8 cellular contexts compared by ENCODE assay signal in genomic region chr4:9691221-9692065, GRCh38.
A peak's percentile ranks its signal among the peaks of the same experiment; 100 is the strongest.
DNase-seq lines count a peak whose midpoint lies in the region; ATAC-seq and TF ChIP-seq lines count a peak whose summit lies in the region.

No MANE protein-coding gene starts in this region.

- H3K9me3 ChIP-seq in gastroesophageal sphincter = no peaks in the 10 kb centered on the region
- H3K9me3 ChIP-seq in neuronal stem cell (replicated peaks in 1 of 2; ENCODE audit: control insufficient read depth in 2 of 2, insufficient read depth in 1 of 2, low read depth in 1 of 2, low read length in 2 of 2) = no peaks in the 10 kb centered on the region
- H3K9me3 ChIP-seq in stomach smooth muscle (ENCODE audit: control insufficient read depth in 2 of 2, low read length in 2 of 2) = no peaks in the 10 kb centered on the region

- no peak overlapping the region for H2BK120ac ChIP-seq in neuronal stem cell (ENCODE audit: low read depth, low read length)

- no peaks in the 10 kb centered on the region for H3K79me1 ChIP-seq in neuronal stem cell (ENCODE audit: low read depth, low read length)

- H4K8ac ChIP-seq in neuronal stem cell (ENCODE audit: low read depth, low read length) = no peak overlapping the region

- 0% methylated on average over 1 of the region's 57 CpGs; no CpG with 5 or more reads in 1 of the 2 donors for WGBS in gastroesophageal sphincter (ENCODE audit: low coverage in 1 of 2), 2 donors
- no CpG with 5 or more reads among the region's 57 CpGs for WGBS in neuronal stem cell (ENCODE audit: extremely low coverage in 2 of 2, insufficient read length in 2 of 2, insufficient replicate concordance in 1 of 2), 2 donors

- H3K4me1 Mint-ChIP-seq in activated naive CD4-positive, alpha-beta T cell treated with anti-CD3 and anti-CD28 coated beads for 36 hours (ENCODE audit: low read depth) = peaks cover 24% of the 10 kb centered on the region

- H3K9ac ChIP-seq in KMS-11 = no peak overlapping the region; the same call in 1 of the 2 replicates
- no peak overlapping the region for H3K9ac ChIP-seq in neuronal stem cell (ENCODE audit: low read depth, low read length, poor library complexity)
- peak overlapping the region; percentile 82 to 85 for H3K9ac ChIP-seq in stomach smooth muscle (ENCODE audit: low read length in 2 of 2)

- TF ChIP-seq CTCF in KMS-11 (conservative IDR thresholded peaks at IDR 0.05; ENCODE audit: low read depth, low read length) (no peak), gastroesophageal sphincter (IDR thresholded peaks at IDR 0.05) (no peak)

- no peak overlapping the region for H4K91ac ChIP-seq in neuronal stem cell (ENCODE audit: low read depth, low read length, poor library complexity)

- H3K27me3 ChIP-seq in KMS-11 (ENCODE audit: insufficient read depth, low read depth) = no peaks in the 10 kb centered on the region
- H3K27me3 ChIP-seq in gastroesophageal sphincter = no peaks in the 10 kb centered on the region
- H3K27me3 ChIP-seq in neuronal stem cell (ENCODE audit: control insufficient read depth in 3 of 3, insufficient read depth in 3 of 3, low read depth in 1 of 3, low read length in 3 of 3) = no peaks in the 10 kb centered on the region
- no peaks in the 10 kb centered on the region for H3K27me3 ChIP-seq in stomach smooth muscle (ENCODE audit: control insufficient read depth in 1 of 2, insufficient read depth in 2 of 2, low read length in 2 of 2)

- no peak overlapping the region for H2BK5ac ChIP-seq in neuronal stem cell (ENCODE audit: low read length)

- H4K20me1 ChIP-seq in KMS-11 (ENCODE audit: insufficient read depth) = no peaks in the 10 kb centered on the region

- H3K18ac ChIP-seq in neuronal stem cell (ENCODE audit: low read length) = peak overlapping the region; percentile 48

- no peaks in the 10 kb centered on the region for H3K27me3 Mint-ChIP-seq in activated naive CD4-positive, alpha-beta T cell treated with anti-CD3 and anti-CD28 coated beads for 36 hours (ENCODE audit: low read depth)

- no peak overlapping the region for H2BK12ac ChIP-seq in neuronal stem cell (ENCODE audit: low read length)

- H2AK5ac ChIP-seq in neuronal stem cell (ENCODE audit: low read depth, low read length) = no peak overlapping the region

- no peak overlapping the region for H3K14ac ChIP-seq in neuronal stem cell (ENCODE audit: low read length)

- no peaks in the 10 kb centered on the region for H3K79me2 ChIP-seq in KMS-11 (ENCODE audit: insufficient read depth, low read depth)

- H2BK15ac ChIP-seq in neuronal stem cell (ENCODE audit: low read length) = no peak overlapping the region

- DNase-seq in DMS 273 (lab: John Stamatoyannopoulos, UW; ENCODE audit: unreplicated experiment) (peak; percentile 92), SIG-M5 (lab: John Stamatoyannopoulos, UW) (peak; percentile 39), neuronal stem cell (ENCODE audit: low spot score) (peak; percentile 88)
- DNase-seq in activated naive CD4-positive, alpha-beta T cell treated with anti-CD3 and anti-CD28 coated beads for 36 hours = peak; percentile 93

- peak overlapping the region; percentile 82 for H3K4me3 Mint-ChIP-seq in activated naive CD4-positive, alpha-beta T cell treated with anti-CD3 and anti-CD28 coated beads for 36 hours

- H3K36me3 Mint-ChIP-seq in activated naive CD4-positive, alpha-beta T cell treated with anti-CD3 and anti-CD28 coated beads for 36 hours (ENCODE audit: low read depth) = no peaks in the 10 kb centered on the region

- peak overlapping the region; percentile 77 for H3K27ac Mint-ChIP-seq in activated naive CD4-positive, alpha-beta T cell treated with anti-CD3 and anti-CD28 coated beads for 36 hours

- H3K9me3 Mint-ChIP-seq in activated naive CD4-positive, alpha-beta T cell treated with anti-CD3 and anti-CD28 coated beads for 36 hours = no peaks in the 10 kb centered on the region

- intact Hi-C loops in activated naive CD4-positive, alpha-beta T cell treated with anti-CD3 and anti-CD28 coated beads for 36 hours (cut with micrococcal nuclease) = loop anchor here (1.0 to 10.0 kb wide), 3 partner anchors 425 to 539 kb away; partner anchors contain the start of gene WDR1

- H2AFZ ChIP-seq in KMS-11 (ENCODE audit: low read depth) (peak overlapping the region; percentile 59), neuronal stem cell (ENCODE audit: low read length) (peak overlapping the region; percentile 93)

- H3K36me3 ChIP-seq in KMS-11 (ENCODE audit: insufficient read depth) = no peaks in the 10 kb centered on the region
- no peaks in the 10 kb centered on the region for H3K36me3 ChIP-seq in gastroesophageal sphincter
- H3K36me3 ChIP-seq in neuronal stem cell (replicated peaks in 1 of 2; ENCODE audit: control insufficient read depth in 2 of 2, insufficient read depth in 2 of 2, low read length in 2 of 2) = no peaks in the 10 kb centered on the region
- H3K36me3 ChIP-seq in stomach smooth muscle (ENCODE audit: control insufficient read depth in 2 of 2, insufficient read depth in 2 of 2, low read length in 2 of 2) = no peaks in the 10 kb centered on the region

- H3K23ac ChIP-seq in neuronal stem cell (ENCODE audit: low read depth, low read length, poor library complexity) = no peak overlapping the region

- TF ChIP-seq POLR2A in gastroesophageal sphincter (IDR thresholded peaks at IDR 0.05) = no peak

- peak; percentile 100 for ATAC-seq in GM21723 (IDR thresholded peaks at IDR 0.05; ENCODE audit: unreplicated experiment)
- peak; percentile 100 for ATAC-seq in gastroesophageal sphincter

- CTCF ChIA-PET in activated naive CD4-positive, alpha-beta T cell treated with anti-CD3 and anti-CD28 coated beads for 36 hours (lab: Charles Lee) = interaction anchor here (0.6 to 3.7 kb wide), 5 partner anchors 12 to 328 kb away, joined by 4 to 24 read pairs (median 6); no protein-coding TSS in a partner anchor

- H3K4ac ChIP-seq in neuronal stem cell (ENCODE audit: low read length) = no peak overlapping the region

- H3K4me1 ChIP-seq in KMS-11 (ENCODE audit: low read depth, poor library complexity, severe bottlenecking) (peaks cover 6% of the 10 kb centered on the region), gastroesophageal sphincter (peaks cover 0 to 6% (median 0%) of the 10 kb centered on the region in 3 donors), neuronal stem cell (ENCODE audit: control insufficient read depth in 2 of 2, insufficient read depth in 1 of 2, low read depth in 1 of 2, low read length in 2 of 2) (peaks cover 0 to 1% of the 10 kb centered on the region in 2 donors), stomach smooth muscle (ENCODE audit: control insufficient read depth, insufficient read depth, low read length) (peaks cover 6% of the 10 kb centered on the region)

- H3K27ac ChIP-seq in KMS-11 (no peak overlapping the region; the same call in 1 of the 2 replicates), gastroesophageal sphincter (peak overlapping the region; percentile 66 to 86 (median 84)), neuronal stem cell (replicated peaks; ENCODE audit: low read length) (no peak overlapping the region), stomach smooth muscle (ENCODE audit: low read length) (peak overlapping the region; percentile 80)

- no peak overlapping the region for H3K4me3 ChIP-seq in KMS-11 (IDR thresholded peaks at IDR 0.05; ENCODE audit: insufficient read depth, low read depth, low read length)
- H3K4me3 ChIP-seq in gastroesophageal sphincter = peak overlapping the region; percentile 39 to 64
- peak overlapping the region; percentile 45 to 86 for H3K4me3 ChIP-seq in neuronal stem cell (ENCODE audit: low read length in 2 of 2)
- peak overlapping the region; percentile 77 to 86 for H3K4me3 ChIP-seq in stomach smooth muscle (ENCODE audit: low read length in 2 of 2)

- TF ChIP-seq EP300 in gastroesophageal sphincter (IDR thresholded peaks at IDR 0.05) = no peak

- peak overlapping the region; percentile 29; the same call in 1 of the 2 replicates for H3K4me2 ChIP-seq in KMS-11
- peak overlapping the region; percentile 58 for H3K4me2 ChIP-seq in neuronal stem cell (ENCODE audit: insufficient read depth, low read length, poor library complexity, severe bottlenecking)

Comparison
In these comparisons a context has a peak if more than half of its experiments do, and no peak if none do; other contexts are left out.
1. DNase-seq: peak in every context shown above with its lines; median percentile 93 in activated naive CD4-positive, alpha-beta T cell treated with anti-CD3 and anti-CD28 coated beads for 36 hours; 92 in DMS 273; 88 in neuronal stem cell; 39 in SIG-M5.
2. H3K27ac ChIP-seq: peak in gastroesophageal sphincter (4 of 4) and stomach smooth muscle (single experiment); none in KMS-11 (single experiment) and neuronal stem cell (single experiment).
3. H3K9ac ChIP-seq: peak in stomach smooth muscle (2 of 2); none in KMS-11 (single experiment) and neuronal stem cell (single experiment).